8 cellular contexts compared by ENCODE assay signal in the genomic region with DNA sequence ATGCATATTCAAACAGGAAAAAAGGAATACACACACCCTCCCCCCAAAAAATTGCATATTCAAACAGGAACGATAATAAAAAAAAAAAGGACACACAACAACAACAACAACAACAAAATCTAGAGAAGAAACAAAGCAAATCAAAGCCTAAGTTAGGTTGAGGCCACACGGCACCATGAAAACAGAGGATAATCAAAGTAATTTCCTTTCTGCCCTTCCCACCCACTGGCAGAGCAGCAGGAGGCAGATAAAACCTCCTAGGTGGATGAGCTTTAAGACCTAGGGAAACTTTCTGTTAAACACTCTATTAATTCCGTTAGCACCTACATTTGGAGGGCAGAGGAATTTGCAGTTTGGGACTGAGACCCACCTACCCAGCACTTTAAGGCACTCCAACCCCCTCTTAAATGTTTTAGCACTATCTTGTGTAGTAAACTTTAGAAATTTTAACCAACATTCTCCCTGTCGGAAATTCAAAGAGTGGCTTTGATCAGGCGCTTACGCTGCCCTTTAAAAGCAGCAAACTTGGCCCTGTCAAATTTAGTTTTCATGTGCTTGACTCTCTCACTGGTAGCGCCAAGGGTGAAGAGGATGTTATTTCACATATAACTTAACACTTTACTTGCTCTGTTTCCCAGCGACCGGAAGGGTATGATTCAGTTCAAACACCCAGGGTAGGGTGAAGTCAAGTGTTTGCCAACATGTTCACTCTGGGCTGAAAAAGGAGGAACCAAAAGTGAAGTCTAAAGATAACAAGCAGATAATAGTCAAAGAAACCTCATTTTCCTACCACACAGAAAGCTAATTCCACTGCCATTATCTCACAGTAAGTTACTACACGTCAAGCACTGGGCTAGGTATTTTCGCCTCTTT. TPM values are rescaled to one million over a fixed set of nuclear protein-coding genes. Genes with fewer than 3 reads are reported as not detected.
DNase-seq lines count a peak whose midpoint lies in the region; ATAC-seq and TF ChIP-seq lines count a peak whose summit lies in the region.

No MANE protein-coding gene starts in this region.

- peak overlapping the region; percentile 23 for H3K4me3 Mint-ChIP-seq in activated T-cell treated with anti-CD3 and anti-CD28 coated beads, Interleukin-2, amount 50 U/mL, for 4 hours

- H4K5ac ChIP-seq in mesendoderm (ENCODE audit: low read length), result peak overlapping the region; percentile 8

- H3K4me2 ChIP-seq in mesendoderm (ENCODE audit: low read length), result no peak overlapping the region

- ATAC-seq in activated T-cell treated with anti-CD3 and anti-CD28 coated beads, Interleukin-2, amount 50 U/mL, for 4 hours, result peak; percentile 72 to 75
- ATAC-seq in HG02763 (IDR thresholded peaks at IDR 0.05; ENCODE audit: unreplicated experiment), result peak; percentile 96

- no CpG with 5 or more reads among the region's 11 CpGs for WGBS in mesendoderm (ENCODE audit: extremely low coverage, insufficient coverage, low lambda C conversion rate)

- H4K8ac ChIP-seq in mesendoderm (ENCODE audit: low read depth, low read length), result no peak overlapping the region

- peaks cover 78% of the 10 kb centered on the region for H3K36me3 ChIP-seq in brain microvascular endothelial cell (replicated peaks)
- H3K36me3 ChIP-seq in mesendoderm (ENCODE audit: control insufficient read depth, insufficient read depth, low read length), result peaks cover 16% of the 10 kb centered on the region

- H2BK15ac ChIP-seq in mesendoderm (replicated peaks; ENCODE audit: low read depth), result peak overlapping the region; percentile 38

- H3K27me3 Mint-ChIP-seq in activated T-cell treated with anti-CD3 and anti-CD28 coated beads, Interleukin-2, amount 50 U/mL, for 4 hours (ENCODE audit: low read depth), result peaks cover 11% of the 10 kb centered on the region

- H2AK5ac ChIP-seq in mesendoderm (ENCODE audit: low read length), result no peak overlapping the region

- H3K56ac ChIP-seq in mesendoderm (ENCODE audit: low read length), result peak overlapping the region; percentile 76

- H3K79me2 ChIP-seq in mesendoderm (ENCODE audit: control insufficient read depth, insufficient read depth, low read length), result peaks cover 30% of the 10 kb centered on the region

- H3K18ac ChIP-seq in mesendoderm (ENCODE audit: low read length), result peak overlapping the region; percentile 96

- TF ChIP-seq CTCF in brain microvascular endothelial cell (IDR thresholded peaks at IDR 0.05; ENCODE audit: low read depth, low read length, missing control alignments), result no peak

- peaks cover 7% of the 10 kb centered on the region for H3K36me3 Mint-ChIP-seq in activated T-cell treated with anti-CD3 and anti-CD28 coated beads, Interleukin-2, amount 50 U/mL, for 4 hours (ENCODE audit: insufficient read depth)

- H3K4me1 Mint-ChIP-seq in activated T-cell treated with anti-CD3 and anti-CD28 coated beads, Interleukin-2, amount 50 U/mL, for 4 hours (ENCODE audit: low read depth), result peaks cover 25% of the 10 kb centered on the region

- H3K4me1 ChIP-seq in mesendoderm (ENCODE audit: control insufficient read depth, low read depth, low read length), result peaks cover 33% of the 10 kb centered on the region

- H3K4ac ChIP-seq in mesendoderm (ENCODE audit: low read depth, low read length), result peak overlapping the region; percentile 7

- H3K9me3 Mint-ChIP-seq in activated T-cell treated with anti-CD3 and anti-CD28 coated beads, Interleukin-2, amount 50 U/mL, for 4 hours, result no peaks in the 10 kb centered on the region

- H2BK5ac ChIP-seq in mesendoderm (ENCODE audit: low read length), result peak overlapping the region; percentile 37

- H3K9ac ChIP-seq in mesendoderm (ENCODE audit: low read length), result peak overlapping the region; percentile 14

- DNase-seq in activated T-cell treated with anti-CD3 and anti-CD28 coated beads, Interleukin-2, amount 50 U/mL, for 4 hours, result no peak
- no peak for DNase-seq in activated T-cell treated with anti-CD3 and anti-CD28 coated beads, Interleukin-2, amount 50 U/mL, for 1 hour
- peak; percentile 38 for DNase-seq in NCI-H510A treated with DMSO at 0.1 percent for 48 hours (lab: John Stamatoyannopoulos, UW)
- peak; percentile 83 for DNase-seq in brain microvascular endothelial cell
- peak; percentile 95 for DNase-seq in mesendoderm
- no peak for DNase-seq in HK-2 (ENCODE audit: unreplicated experiment)
- no peak for DNase-seq in cerebellar nuclear complex (lab: John Stamatoyannopoulos, UW)

- in situ Hi-C loops in brain microvascular endothelial cell (cut with HindIII; ENCODE audit: low pct_ligation_motif_present, low sequenced_read_pairs), result no loop called here

- peak overlapping the region; percentile 95 for H3K27ac ChIP-seq in brain microvascular endothelial cell
- H3K27ac ChIP-seq in mesendoderm (ENCODE audit: low read depth, low read length), result peak overlapping the region; percentile 97

- H3K4me3 ChIP-seq in brain microvascular endothelial cell (ENCODE audit: low read depth, low read length) (no peak overlapping the region), mesendoderm (ENCODE audit: low read length) (no peak overlapping the region)

- H2BK120ac ChIP-seq in mesendoderm (ENCODE audit: low read depth, low read length), result peak overlapping the region; percentile 61

- peaks cover 26% of the 10 kb centered on the region for H3K79me1 ChIP-seq in mesendoderm (ENCODE audit: low read length)

- H3K27me3 ChIP-seq in brain microvascular endothelial cell (replicated peaks) (no peaks in the 10 kb centered on the region), mesendoderm (ENCODE audit: insufficient read depth, low read length, poor library complexity) (no peaks in the 10 kb centered on the region)

- no peak overlapping the region for H3K23ac ChIP-seq in mesendoderm (ENCODE audit: low read length)

RNA-seq across cellular contexts. Expression of gene ENC1, which starts 9.2 kb away (rescaled TPM):
- 1 to 10 TPM; 1.8 to 3.0 (median 2.4) TPM for total RNA-seq in activated T-cell treated with anti-CD3 and anti-CD28 coated beads, Interleukin-2, amount 50 U/mL, for 4 hours
- polyA plus RNA-seq in mesendoderm (2013, experiment 1 of 2), result 16.0 TPM
- polyA plus RNA-seq in mesendoderm (2013, experiment 2 of 2), result 14.6 TPM

RNA-seq across cellular contexts. Expression of gene HEXB, which starts 53.7 kb away (rescaled TPM):
- total RNA-seq in activated T-cell treated with anti-CD3 and anti-CD28 coated beads, Interleukin-2, amount 50 U/mL, for 4 hours, result 10 to 100 TPM; 38.6 to 46.8 (median 45.8) TPM
- 29.6 TPM for polyA plus RNA-seq in mesendoderm (2013, experiment 1 of 2)
- 30.8 TPM for polyA plus RNA-seq in mesendoderm (2013, experiment 2 of 2)

Comparison
In these comparisons a context has a peak if more than half of its experiments do, and no peak if none do; other contexts are left out.
1. DNase-seq: peak in NCI-H510A treated with DMSO at 0.1 percent for 48 hours (single experiment), brain microvascular endothelial cell (single experiment) and mesendoderm (single experiment); none in activated T-cell treated with anti-CD3 and anti-CD28 coated beads, Interleukin-2, amount 50 U/mL, for 4 hours (single experiment), activated T-cell treated with anti-CD3 and anti-CD28 coated beads, Interleukin-2, amount 50 U/mL, for 1 hour (single experiment), HK-2 (single experiment) and cerebellar nuclear complex (0 of 2).